Comparison of ENCODE assay signal across 1 cellular context in the genomic region with DNA sequence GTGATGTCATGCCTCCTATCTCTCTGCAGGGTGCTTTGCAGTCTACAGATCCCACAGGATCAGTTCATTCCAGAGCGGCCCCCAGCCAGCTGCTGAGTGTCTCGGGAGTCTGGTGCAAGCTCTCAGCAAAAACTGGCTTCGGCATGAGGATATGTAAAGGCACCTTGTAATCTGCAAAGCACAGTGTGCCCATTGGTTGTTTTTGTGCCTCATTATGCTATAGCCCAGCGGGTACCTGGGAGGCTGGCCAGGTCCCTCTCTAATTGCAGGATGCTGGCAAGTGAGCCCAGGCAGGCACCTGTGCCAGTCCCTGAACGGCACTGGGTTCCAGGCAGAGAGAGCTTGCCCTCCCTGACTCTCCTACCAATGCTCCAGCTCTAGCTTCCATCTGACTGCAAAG.
TF ChIP-seq lines count a peak whose summit lies in the region.

No MANE protein-coding gene starts in this region.

TF ChIP-seq in GM23338, 12 proteins besides CTCF, POLR2A, EP300 and RAD21 (continued from another document):
- TF ChIP-seq, protein P1, sequence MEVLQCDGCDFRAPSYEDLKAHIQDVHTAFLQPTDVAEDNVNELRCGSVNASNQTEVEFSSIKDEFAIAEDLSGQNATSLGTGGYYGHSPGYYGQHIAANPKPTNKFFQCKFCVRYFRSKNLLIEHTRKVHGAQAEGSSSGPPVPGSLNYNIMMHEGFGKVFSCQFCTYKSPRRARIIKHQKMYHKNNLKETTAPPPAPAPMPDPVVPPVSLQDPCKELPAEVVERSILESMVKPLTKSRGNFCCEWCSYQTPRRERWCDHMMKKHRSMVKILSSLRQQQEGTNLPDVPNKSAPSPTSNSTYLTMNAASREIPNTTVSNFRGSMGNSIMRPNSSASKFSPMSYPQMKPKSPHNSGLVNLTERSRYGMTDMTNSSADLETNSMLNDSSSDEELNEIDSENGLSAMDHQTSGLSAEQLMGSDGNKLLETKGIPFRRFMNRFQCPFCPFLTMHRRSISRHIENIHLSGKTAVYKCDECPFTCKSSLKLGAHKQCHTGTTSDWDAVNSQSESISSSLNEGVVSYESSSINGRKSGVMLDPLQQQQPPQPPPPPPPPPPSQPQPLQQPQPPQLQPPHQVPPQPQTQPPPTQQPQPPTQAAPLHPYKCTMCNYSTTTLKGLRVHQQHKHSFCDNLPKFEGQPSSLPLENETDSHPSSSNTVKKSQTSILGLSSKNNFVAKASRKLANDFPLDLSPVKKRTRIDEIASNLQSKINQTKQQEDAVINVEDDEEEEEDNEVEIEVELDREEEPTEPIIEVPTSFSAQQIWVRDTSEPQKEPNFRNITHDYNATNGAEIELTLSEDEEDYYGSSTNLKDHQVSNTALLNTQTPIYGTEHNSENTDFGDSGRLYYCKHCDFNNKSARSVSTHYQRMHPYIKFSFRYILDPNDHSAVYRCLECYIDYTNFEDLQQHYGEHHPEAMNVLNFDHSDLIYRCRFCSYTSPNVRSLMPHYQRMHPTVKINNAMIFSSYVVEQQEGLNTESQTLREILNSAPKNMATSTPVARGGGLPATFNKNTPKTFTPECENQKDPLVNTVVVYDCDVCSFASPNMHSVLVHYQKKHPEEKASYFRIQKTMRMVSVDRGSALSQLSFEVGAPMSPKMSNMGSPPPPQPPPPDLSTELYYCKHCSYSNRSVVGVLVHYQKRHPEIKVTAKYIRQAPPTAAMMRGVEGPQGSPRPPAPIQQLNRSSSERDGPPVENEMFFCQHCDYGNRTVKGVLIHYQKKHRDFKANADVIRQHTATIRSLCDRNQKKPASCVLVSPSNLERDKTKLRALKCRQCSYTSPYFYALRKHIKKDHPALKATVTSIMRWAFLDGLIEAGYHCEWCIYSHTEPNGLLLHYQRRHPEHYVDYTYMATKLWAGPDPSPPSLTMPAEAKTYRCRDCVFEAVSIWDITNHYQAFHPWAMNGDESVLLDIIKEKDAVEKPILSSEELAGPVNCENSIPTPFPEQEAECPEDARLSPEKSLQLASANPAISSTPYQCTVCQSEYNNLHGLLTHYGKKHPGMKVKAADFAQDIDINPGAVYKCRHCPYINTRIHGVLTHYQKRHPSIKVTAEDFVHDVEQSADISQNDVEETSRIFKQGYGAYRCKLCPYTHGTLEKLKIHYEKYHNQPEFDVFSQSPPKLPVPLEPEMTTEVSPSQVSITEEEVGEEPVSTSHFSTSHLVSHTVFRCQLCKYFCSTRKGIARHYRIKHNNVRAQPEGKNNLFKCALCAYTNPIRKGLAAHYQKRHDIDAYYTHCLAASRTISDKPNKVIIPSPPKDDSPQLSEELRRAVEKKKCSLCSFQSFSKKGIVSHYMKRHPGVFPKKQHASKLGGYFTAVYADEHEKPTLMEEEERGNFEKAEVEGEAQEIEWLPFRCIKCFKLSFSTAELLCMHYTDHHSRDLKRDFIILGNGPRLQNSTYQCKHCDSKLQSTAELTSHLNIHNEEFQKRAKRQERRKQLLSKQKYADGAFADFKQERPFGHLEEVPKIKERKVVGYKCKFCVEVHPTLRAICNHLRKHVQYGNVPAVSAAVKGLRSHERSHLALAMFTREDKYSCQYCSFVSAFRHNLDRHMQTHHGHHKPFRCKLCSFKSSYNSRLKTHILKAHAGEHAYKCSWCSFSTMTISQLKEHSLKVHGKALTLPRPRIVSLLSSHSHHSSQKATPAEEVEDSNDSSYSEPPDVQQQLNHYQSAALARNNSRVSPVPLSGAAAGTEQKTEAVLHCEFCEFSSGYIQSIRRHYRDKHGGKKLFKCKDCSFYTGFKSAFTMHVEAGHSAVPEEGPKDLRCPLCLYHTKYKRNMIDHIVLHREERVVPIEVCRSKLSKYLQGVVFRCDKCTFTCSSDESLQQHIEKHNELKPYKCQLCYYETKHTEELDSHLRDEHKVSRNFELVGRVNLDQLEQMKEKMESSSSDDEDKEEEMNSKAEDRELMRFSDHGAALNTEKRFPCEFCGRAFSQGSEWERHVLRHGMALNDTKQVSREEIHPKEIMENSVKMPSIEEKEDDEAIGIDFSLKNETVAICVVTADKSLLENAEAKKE (CRISPR knock-in tag; IDR thresholded peaks at IDR 0.05), result no peak
- TF ChIP-seq EZH2phosphoT487 (IDR thresholded peaks at IDR 0.05; ENCODE audit: unreplicated experiment) (no peak), REST (IDR thresholded peaks at IDR 0.05; ENCODE audit: unreplicated experiment) (no peak), ETS1 (IDR thresholded peaks at IDR 0.05) (no peak), POLR2AphosphoS5 (IDR thresholded peaks at IDR 0.05; ENCODE audit: low read depth) (no peak), JUNB (IDR thresholded peaks at IDR 0.05; ENCODE audit: unreplicated experiment) (no peak)
